Comparison of ENCODE assay signal across 1 cellular context in genomic region chr11:64052436-64052835, GRCh38.
TF ChIP-seq lines count a peak whose summit lies in the region.

No MANE protein-coding gene starts in this region.

TF ChIP-seq in HEK293, 187 proteins besides CTCF, POLR2A, EP300 and RAD21 (continued from another document):
- TF ChIP-seq ZNF707 (tag by site-specific recombination; IDR thresholded peaks at IDR 0.05) (no peak), ZNF202 (tag by site-specific recombination; IDR thresholded peaks at IDR 0.05; ENCODE audit: borderline replicate concordance) (no peak)
TF ChIP-seq in HEK293: peak in this region for 3.
